In genomic region chr13:106678646-106679045, GRCh38 we compare ENCODE assay signal across 23 cellular contexts.
A peak's percentile ranks its signal among the peaks of the same experiment; 100 is the strongest.
DNase-seq lines count a peak whose midpoint lies in the region; ATAC-seq, FAIRE-seq and TF ChIP-seq lines count a peak whose summit lies in the region.
"Had no signal": no experiment of that assay in that cellular context is flagged by ENCODE, and none has a peak within 500 bp of the region (broad histone marks: within the 10 kb centered on the region; RNA-seq: fewer than 3 reads in every experiment).

No MANE protein-coding gene starts in this region.

- BruUV-seq in HepG2 (replicated peaks; lab: Mats Ljungman, UMichigan) (no TSS peak), Caco-2 (replicated peaks; lab: Mats Ljungman, UMichigan) (no TSS peak)

- H3K4me2 ChIP-seq in HepG2 (ENCODE audit: low read depth, low read length) = no peak overlapping the region
- H3K4me2 ChIP-seq: A549 had no signal

- intact Hi-C loops in HepG2 (cut with micrococcal nuclease; ENCODE audit: unreplicated experiment) (loop anchor here (10.0 kb wide), 1 partner anchor 114 kb away; the partner anchor contains the start of gene ARGLU1), right lobe of liver (cut with DNase I) (no loop called here), Caco-2 (cut with micrococcal nuclease; ENCODE audit: unreplicated experiment) (loop anchor here (1.0 to 5.0 kb wide), 3 partner anchors 111 to 284 kb away; partner anchors contain the start of gene ARGLU1)

- ATAC-seq in HepG2 (no peak), right lobe of liver (no peak)
- ATAC-seq: A549; CD8-positive, alpha-beta T cell; GM12878 had no signal

- H3K27me3 ChIP-seq in HepG2 (ENCODE audit: control insufficient read depth in 1 of 2, insufficient read depth in 2 of 2, low read length in 2 of 2) (no peaks in the 10 kb centered on the region), right lobe of liver (no peaks in the 10 kb centered on the region), Caco-2 (replicated peaks; ENCODE audit: control insufficient read depth, insufficient read depth, low read length) (no peaks in the 10 kb centered on the region)

- H3K4me3 Mint-ChIP-seq in Caco-2 (ENCODE audit: unreplicated experiment) = no peak overlapping the region
- no peak overlapping the region for H3K4me3 Mint-ChIP-seq in mesothelial cell of epicardium
- H3K4me3 Mint-ChIP-seq: B cell; CD4-positive, alpha-beta T cell; CD8-positive, alpha-beta T cell had no signal

- CTCF ChIA-PET in HepG2 (lab: Yijun Ruan, JAX; ENCODE audit: low intra/inter-chr PET ratio, low total read pairs) (no interaction called here), Caco-2 (lab: Charles Lee) (no interaction called here)

- H3K9ac ChIP-seq in HepG2 (ENCODE audit: insufficient read depth, low read depth, low read length) = no peak overlapping the region

- peaks cover 49% of the 10 kb centered on the region for H3K4me1 Mint-ChIP-seq in Caco-2 (ENCODE audit: low read depth, unreplicated experiment)
- peaks cover 36% of the 10 kb centered on the region for H3K4me1 Mint-ChIP-seq in mesothelial cell of epicardium

- TF ChIP-seq POLR2A in HepG2 (IDR thresholded peaks at IDR 0.05; ENCODE audit: insufficient read depth in 1 of 2, low read depth in 2 of 2, low read length in 2 of 2) (no peak), right lobe of liver (IDR thresholded peaks at IDR 0.05) (no peak)

- POLR2A ChIA-PET in HepG2 (lab: Yijun Ruan, JAX) (no interaction called here), Caco-2 (lab: Charles Lee) (no interaction called here)

- TF ChIP-seq CTCF in HepG2 (CRISPR knock-in tag; IDR thresholded peaks at IDR 0.05) = no peak
- TF ChIP-seq CTCF in right lobe of liver (IDR thresholded peaks at IDR 0.05) = no peak
- TF ChIP-seq CTCF in Caco-2 (IDR thresholded peaks at IDR 0.05; ENCODE audit: insufficient read depth in 1 of 2, low read depth in 1 of 2, low read length in 1 of 2, severe bottlenecking in 1 of 2, unreplicated experiment in 1 of 2) = no peak
- no peak for TF ChIP-seq CTCF in mesothelial cell of epicardium (IDR thresholded peaks at IDR 0.05; ENCODE audit: unreplicated experiment)

- no peak for FAIRE-seq in HepG2 (lab: Jason Lieb, UNC)
- FAIRE-seq: A549, GM12878, GM12892, GM18507 had no signal

- no peaks in the 10 kb centered on the region for H3K9me3 ChIP-seq in HepG2 (ENCODE audit: low read length)
- no peaks in the 10 kb centered on the region for H3K9me3 ChIP-seq in right lobe of liver
- no peaks in the 10 kb centered on the region for H3K9me3 ChIP-seq in Caco-2
- H3K9me3 ChIP-seq: A549 had no signal

- H3K27ac ChIP-seq in HepG2 (ENCODE audit: extremely low read length, insufficient read depth, low read length) (no peak overlapping the region), right lobe of liver (no peak overlapping the region)
- H3K27ac ChIP-seq: 22Rv1, A549, C4-2B had no signal

- no peak overlapping the region for H2AFZ ChIP-seq in HepG2 (ENCODE audit: low read length)

- H3K79me2 ChIP-seq in HepG2 (ENCODE audit: insufficient read depth, low read length) = no peaks in the 10 kb centered on the region

- peak overlapping the region; percentile 27 for H3K27ac Mint-ChIP-seq in Caco-2 (ENCODE audit: unreplicated experiment)
- H3K27ac Mint-ChIP-seq in mesothelial cell of epicardium = peak overlapping the region; percentile 18
- H3K27ac Mint-ChIP-seq: B cell; CD4-positive, alpha-beta T cell; CD8-positive, alpha-beta T cell had no signal

- H3K4me3 ChIP-seq in HepG2 (replicated peaks in 1 of 3; ENCODE audit: insufficient read depth in 1 of 3, low read depth in 2 of 3, low read length in 3 of 3) (no peak overlapping the region), right lobe of liver (no peak overlapping the region), Caco-2 (ENCODE audit: low read depth, low read length) (no peak overlapping the region)
- H3K4me3 ChIP-seq: A549, GM12878 had no signal

- H3K36me3 Mint-ChIP-seq in Caco-2 (ENCODE audit: insufficient read depth, unreplicated experiment) = no peaks in the 10 kb centered on the region
- H3K36me3 Mint-ChIP-seq in mesothelial cell of epicardium = no peaks in the 10 kb centered on the region
- H3K36me3 Mint-ChIP-seq: CD8-positive, alpha-beta T cell had no signal

- DNase-seq in HepG2 (ENCODE audit: low spot score) (no peak), right lobe of liver (no peak), Caco-2 (peak in 1 of 2 experiments; percentile 34), mesothelial cell of epicardium (ENCODE audit: low spot score in 2 of 2, unreplicated experiment in 2 of 2) (no peak), T1000 (lab: John Stamatoyannopoulos, UW) (no peak), NCI-H1105 (lab: John Stamatoyannopoulos, UW) (no peak)
- DNase-seq: AML-193; CD4-positive, alpha-beta T cell; CD8-positive, alpha-beta T cell; DMS 273 treated with DMSO at 0.1 percent for 48 hours; DMS153; DMS53; DMS79; DND-41; EL; GDM1 had no signal

- H3K4me1 ChIP-seq in HepG2 (ENCODE audit: insufficient read depth, low read length) (peaks cover 36% of the 10 kb centered on the region), right lobe of liver (peaks cover 0 to 3% (median 0%) of the 10 kb centered on the region in 4 donors), Caco-2 (peaks cover 41% of the 10 kb centered on the region)
- H3K4me1 ChIP-seq: A549 had no signal

- TF ChIP-seq RAD21 in HepG2 (CRISPR knock-in tag; IDR thresholded peaks at IDR 0.05) = no peak

- H3K27me3 Mint-ChIP-seq in Caco-2 (ENCODE audit: insufficient read depth, unreplicated experiment) (no peaks in the 10 kb centered on the region), mesothelial cell of epicardium (ENCODE audit: low read depth) (no peaks in the 10 kb centered on the region)

- H3K36me3 ChIP-seq in HepG2 (replicated peaks in 1 of 2; ENCODE audit: control insufficient read depth in 1 of 2, insufficient read depth in 2 of 2, low read length in 2 of 2) (no peaks in the 10 kb centered on the region), right lobe of liver (no peaks in the 10 kb centered on the region), Caco-2 (ENCODE audit: control insufficient read depth, insufficient read depth, low read length) (no peaks in the 10 kb centered on the region)

- 0% methylated on average over 1 of the region's 1 CpG for WGBS in HepG2 (ENCODE audit: low lambda C conversion rate)
- 13% methylated on average over 1 of the region's 1 CpG for WGBS in right lobe of liver (ENCODE audit: insufficient coverage, low coverage, low lambda C conversion rate, missing lambda C conversion rate)

- in situ Hi-C loops in HepG2 (cut with HindIII; ENCODE audit: extremely low pct_ligation_motif_present, low pct_unique_long_range_greater_than_20kb) = no loop called here

- peaks cover 9% of the 10 kb centered on the region for H3K9me3 Mint-ChIP-seq in Caco-2 (ENCODE audit: unreplicated experiment)
- H3K9me3 Mint-ChIP-seq in mesothelial cell of epicardium = no peaks in the 10 kb centered on the region
- H3K9me3 Mint-ChIP-seq: CD4-positive, alpha-beta T cell; CD8-positive, alpha-beta T cell had no signal

- H4K20me1 ChIP-seq in HepG2 (ENCODE audit: insufficient read depth, low read length) = no peaks in the 10 kb centered on the region

- peak in 1 of 2 experiments; percentile 36; a peak in 1 of 4 replicates for TF ChIP-seq EP300 in HepG2 (IDR thresholded peaks at IDR 0.05; ENCODE audit: low read depth in 2 of 2, low read length in 2 of 2)
- no peak for TF ChIP-seq EP300 in HepG2 (CRISPR knock-in tag; IDR thresholded peaks at IDR 0.05; ENCODE audit: borderline replicate concordance)

TF ChIP-seq in HepG2, 621 proteins besides CTCF, POLR2A, EP300 and RAD21 (continues in another document):
- TF ChIP-seq ISL2 (CRISPR knock-in tag; IDR thresholded peaks at IDR 0.05) (peak; percentile 65; the same call in 1 of the 2 replicates), AKAP8 (CRISPR knock-in tag; IDR thresholded peaks at IDR 0.05) (no peak), SOX13 (IDR thresholded peaks at IDR 0.05) (no peak), SOX13 (CRISPR knock-in tag; conservative IDR thresholded peaks at IDR 0.05 in 1 of 2, IDR thresholded peaks at IDR 0.05 in 1 of 2) (0 out of 4 replicates have a peak, but pooled peaks of 1 of the 2 experiments have one; percentile 8), PRMT3 (CRISPR knock-in tag; IDR thresholded peaks at IDR 0.05; ENCODE audit: borderline replicate concordance, low read depth) (no peak), FOXA1 (IDR thresholded peaks at IDR 0.05) (no peak), FOXA1 (CRISPR knock-in tag; IDR thresholded peaks at IDR 0.05) (peak; percentile 35; the same call in 1 of the 2 replicates), FOXA3 (CRISPR knock-in tag; IDR thresholded peaks at IDR 0.05) (0 out of 2 replicates have a peak, but pooled peaks have one; percentile 22), ZNF749 (CRISPR knock-in tag; IDR thresholded peaks at IDR 0.05; ENCODE audit: borderline replicate concordance) (no peak)

Comparison
In these comparisons a context has a peak if more than half of its experiments do, and no peak if none do; other contexts are left out.
1. intact Hi-C loops: an anchor here in HepG2 (10.0 kb wide) and Caco-2 (1.0 to 5.0 kb wide); none called in right lobe of liver.